Comparison of ENCODE assay signal across 9 cellular contexts in genomic region chr11:108069947-108070346, GRCh38. TPM values are rescaled to one million over a fixed set of nuclear protein-coding genes. Genes with fewer than 3 reads are reported as not detected.
A peak's percentile ranks its signal among the peaks of the same experiment; 100 is the strongest.
DNase-seq lines count a peak whose midpoint lies in the region; ATAC-seq and TF ChIP-seq lines count a peak whose summit lies in the region.
"Had no signal": no experiment of that assay in that cellular context is flagged by ENCODE, and none has a peak within 500 bp of the region (broad histone marks: within the 10 kb centered on the region; RNA-seq: fewer than 3 reads in every experiment).

No MANE protein-coding gene starts in this region.

- no peaks in the 10 kb centered on the region for H3K27me3 Mint-ChIP-seq in CD8-positive, alpha-beta T cell (ENCODE audit: low read depth)

- H3K4me3 Mint-ChIP-seq in CD8-positive, alpha-beta T cell = no peak overlapping the region

- no peaks in the 10 kb centered on the region for H3F3A ChIP-seq in PC-3 (ENCODE audit: low read length, unreplicated experiment)

- H3K9me2 ChIP-seq in PC-3 (replicated peaks; ENCODE audit: low read length) = no peaks in the 10 kb centered on the region

- H2AFZ ChIP-seq in PC-3 (ENCODE audit: low read length) = no peak overlapping the region

- intact Hi-C loops in CD8-positive, alpha-beta T cell (cut with DNase I, micrococcal nuclease) = no loop called here
- intact Hi-C loops in PC-3 (cut with micrococcal nuclease) = no loop called here

- H3K4me1 ChIP-seq in CD8-positive, alpha-beta T cell (ENCODE audit: insufficient read depth, low read length) = peaks cover 16% of the 10 kb centered on the region
- H3K4me1 ChIP-seq in PC-3 (ENCODE audit: insufficient read depth, low read length) = no peaks in the 10 kb centered on the region

- H3K79me2 ChIP-seq in PC-3 (ENCODE audit: low read length) = no peaks in the 10 kb centered on the region

- DNase-seq in CD8-positive, alpha-beta T cell = no peak
- DNase-seq in PC-3 (no peak), foreskin fibroblast (peak; percentile 4 to 46), iPS-NIHi7 (ENCODE audit: extremely low spot score) (no peak)
- DNase-seq: activated effector memory CD4-positive, alpha-beta T cell treated with anti-CD3 and anti-CD28 coated beads, Interleukin-2, amount 50 U/mL, for 16 hours had no signal

- no peaks in the 10 kb centered on the region for H4K20me1 ChIP-seq in PC-3 (ENCODE audit: low read length)

- CTCF ChIA-PET in CD8-positive, alpha-beta T cell (lab: Charles Lee) = no interaction called here
- CTCF ChIA-PET in PC-3 (lab: Charles Lee) = no interaction called here

- peak; percentile 85 for ATAC-seq in CD8-positive, alpha-beta T cell
- peak; percentile 59 for ATAC-seq in GM19452 (IDR thresholded peaks at IDR 0.05; ENCODE audit: unreplicated experiment)
- peak; percentile 55; the same call in 1 of the 2 replicates for ATAC-seq in PC-3
- ATAC-seq in GM19455 (IDR thresholded peaks at IDR 0.05; ENCODE audit: unreplicated experiment) = no peak
- ATAC-seq in GM19467 (IDR thresholded peaks at IDR 0.05; ENCODE audit: unreplicated experiment) = no peak
- no peak for ATAC-seq in GM18505 (IDR thresholded peaks at IDR 0.05; ENCODE audit: unreplicated experiment)

- peaks cover 55% of the 10 kb centered on the region for H3K36me3 Mint-ChIP-seq in CD8-positive, alpha-beta T cell

- H3K9me3 Mint-ChIP-seq in CD8-positive, alpha-beta T cell = no peaks in the 10 kb centered on the region

- H3K4me2 ChIP-seq in PC-3 (ENCODE audit: low read length) = no peak overlapping the region

- no peak overlapping the region for H3K4me3 ChIP-seq in CD8-positive, alpha-beta T cell (ENCODE audit: low read depth, low read length)
- H3K4me3 ChIP-seq in PC-3 (ENCODE audit: low read length) (no peak overlapping the region), foreskin fibroblast (ENCODE audit: low read depth in 1 of 2, low read length in 2 of 2) (no peak overlapping the region)

- no peak for TF ChIP-seq CTCF in CD8-positive, alpha-beta T cell (IDR thresholded peaks at IDR 0.05)
- no peak for TF ChIP-seq CTCF in PC-3 (conservative IDR thresholded peaks at IDR 0.05; ENCODE audit: low read depth, low read length)
- no peak for TF ChIP-seq CTCF in foreskin fibroblast (IDR thresholded peaks at IDR 0.05; ENCODE audit: low read depth, low read length)

- peak overlapping the region; percentile 21 for H3K27ac ChIP-seq in CD8-positive, alpha-beta T cell (ENCODE audit: low read depth, low read length)
- H3K27ac ChIP-seq in PC-3 (ENCODE audit: low read length) = no peak overlapping the region

- no TSS peak for BruUV-seq in PC-3 (replicated peaks; lab: Mats Ljungman, UMichigan)

- no peak for TF ChIP-seq POLR2A in GM18505 (IDR thresholded peaks at IDR 0.05; ENCODE audit: borderline replicate concordance, extremely low read depth, insufficient read depth, insufficient read length)

- no peak overlapping the region for H3K9ac ChIP-seq in PC-3 (ENCODE audit: low read length)

- H3K27me3 ChIP-seq in CD8-positive, alpha-beta T cell (ENCODE audit: insufficient read depth, low read length) = no peaks in the 10 kb centered on the region
- no peaks in the 10 kb centered on the region for H3K27me3 ChIP-seq in PC-3 (ENCODE audit: low read length)

- peaks cover 12% of the 10 kb centered on the region for H3K36me3 ChIP-seq in CD8-positive, alpha-beta T cell (ENCODE audit: insufficient read depth, low read length)
- peaks cover 19% of the 10 kb centered on the region; the same call in 1 of the 2 replicates for H3K36me3 ChIP-seq in PC-3 (ENCODE audit: low read depth, low read length)

- H3K27ac Mint-ChIP-seq in CD8-positive, alpha-beta T cell = peak overlapping the region; percentile 64

- POLR2A ChIA-PET in CD8-positive, alpha-beta T cell (lab: Charles Lee) = no interaction called here
- POLR2A ChIA-PET in PC-3 (lab: Charles Lee; ENCODE audit: unreplicated experiment) = no interaction called here

- H3K4me1 Mint-ChIP-seq in CD8-positive, alpha-beta T cell (ENCODE audit: low read depth) = peaks cover 21% of the 10 kb centered on the region

- H3K9me3 ChIP-seq in CD8-positive, alpha-beta T cell (ENCODE audit: low read length) = no peaks in the 10 kb centered on the region
- no peaks in the 10 kb centered on the region for H3K9me3 ChIP-seq in PC-3 (ENCODE audit: low read length)

RNA-seq across cellular contexts. Expression of gene ACAT1, which starts 51.4 kb away (rescaled TPM):
- total RNA-seq in CD8-positive, alpha-beta T cell = 10 to 100 TPM; 14.2 to 15.0 TPM
- 180 and 212 TPM in 2 replicates for total RNA-seq in PC-3 (2014; rRNA removed)

Comparison
In these comparisons a context has a peak if more than half of its experiments do, and no peak if none do; other contexts are left out.
1. ATAC-seq: peak in CD8-positive, alpha-beta T cell (single experiment), GM19452 (single experiment) and PC-3 (single experiment); none in GM19455 (single experiment), GM19467 (single experiment) and GM18505 (single experiment).
2. DNase-seq: peak in foreskin fibroblast (2 of 2); none in CD8-positive, alpha-beta T cell (0 of 7), PC-3 (single experiment) and iPS-NIHi7 (single experiment).
3. RNA of gene ACAT1, which starts 51.4 kb away (total RNA-seq): 180 to 212 TPM in PC-3; 14.2 to 15.0 TPM in CD8-positive, alpha-beta T cell; every median in the first group is over 10 times any median in the second.